ENCODE assay signal across 1 cellular context in genomic region chr4:139798456-139798855, GRCh38.
TF ChIP-seq lines count a peak whose summit lies in the region.

No MANE protein-coding gene starts in this region.

TF ChIP-seq in GM12878, 131 proteins besides CTCF, POLR2A, EP300 and RAD21:
- TF ChIP-seq FOS (IDR thresholded peaks at IDR 0.05; ENCODE audit: borderline replicate concordance, extremely low read depth, insufficient read length) (no peak), NR2F1 (conservative IDR thresholded peaks at IDR 0.05) (0 out of 2 replicates have a peak, but pooled peaks have one; percentile 18), SKIL (IDR thresholded peaks at IDR 0.05; ENCODE audit: low read depth, poor library complexity, severe bottlenecking) (no peak), SPI1 (IDR thresholded peaks at IDR 0.05; ENCODE audit: borderline replicate concordance, insufficient read depth, low read depth, low read length) (0 out of 2 replicates have a peak, but pooled peaks have one; percentile 21), SIX5 (IDR thresholded peaks at IDR 0.05; ENCODE audit: low read depth, low read length, severe bottlenecking) (no peak), EZH2 (IDR thresholded peaks at IDR 0.05; ENCODE audit: borderline replicate concordance, control insufficient read depth, low read depth, low read length) (no peak)
